7 cellular contexts compared by ENCODE assay signal in the genomic region with DNA sequence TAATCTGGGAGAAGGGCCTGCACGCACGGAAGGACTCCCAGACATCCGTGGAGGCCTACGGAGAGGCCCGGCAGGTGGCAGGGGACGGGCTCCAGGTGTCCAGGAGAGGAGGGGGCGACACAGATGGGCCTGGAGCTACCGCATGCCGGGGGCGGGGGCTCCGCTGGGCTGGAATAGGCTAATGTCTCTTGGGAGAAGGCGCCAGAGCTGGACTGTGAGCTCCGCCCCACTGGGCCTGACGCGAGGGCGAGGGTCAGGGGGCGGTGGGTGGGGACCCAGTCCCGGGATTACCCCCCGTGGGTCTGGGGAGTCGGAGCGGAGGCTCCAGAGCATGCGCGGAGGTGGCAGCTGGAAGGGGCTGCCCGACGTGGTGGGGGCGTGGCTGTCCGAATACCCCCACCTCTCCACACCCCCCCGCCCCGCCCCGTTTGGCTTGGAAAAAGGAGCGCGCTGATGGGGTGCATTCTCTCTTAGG.
DNase-seq lines count a peak whose midpoint lies in the region; ATAC-seq lines count a peak whose summit lies in the region.

No MANE protein-coding gene starts in this region.

- H3K27ac ChIP-seq in skin epidermis = peak overlapping the region in 20 of 21 experiments; percentile 51 to 94 (median 83)

- DNase-seq in HuH-7 (ENCODE audit: low spot score) = peak; percentile 62
- peak; percentile 19 for DNase-seq in T follicular helper cell (ENCODE audit: low read depth)
- DNase-seq in astrocyte of the hippocampus (ENCODE audit: low read depth, low spot score) = peak; percentile 68

- peak overlapping the region; percentile 95 for H3K4me3 ChIP-seq in iPS-11a (ENCODE audit: low read depth, low read length)
- H3K4me3 ChIP-seq in skin epidermis = peak overlapping the region; percentile 69 to 99 (median 97)

- ATAC-seq in GM18907 (IDR thresholded peaks at IDR 0.05; ENCODE audit: unreplicated experiment) = peak; percentile 22
- no peak for ATAC-seq in GM18858 (IDR thresholded peaks at IDR 0.05; ENCODE audit: unreplicated experiment)
